ENCODE assay signal across 20 cellular contexts in genomic region chr10:24425151-24425550, GRCh38.
DNase-seq lines count a peak whose midpoint lies in the region; ATAC-seq, FAIRE-seq and TF ChIP-seq lines count a peak whose summit lies in the region.
"Had no signal": no experiment of that assay in that cellular context is flagged by ENCODE, and none has a peak within 500 bp of the region (broad histone marks: within the 10 kb centered on the region; RNA-seq: fewer than 3 reads in every experiment).

No MANE protein-coding gene starts in this region.

- H3K4me3 ChIP-seq in GM12878 = no peak overlapping the region
- no peak overlapping the region for H3K4me3 ChIP-seq in PC-9
- no peak overlapping the region for H3K4me3 ChIP-seq in trophoblast cell (ENCODE audit: low read depth, low read length)
- H3K4me3 ChIP-seq: SJSA1 had no signal

- peaks cover 8% of the 10 kb centered on the region for H3K27me3 Mint-ChIP-seq in stimulated activated naive CD8-positive, alpha-beta T cell treated with anti-CD3 and anti-CD28 coated beads, Interleukin-15, amount 100 ng/mL, for 72 hours
- H3K27me3 Mint-ChIP-seq: B cell had no signal

- no peak overlapping the region for H3K4me3 Mint-ChIP-seq in stimulated activated naive CD8-positive, alpha-beta T cell treated with anti-CD3 and anti-CD28 coated beads, Interleukin-15, amount 100 ng/mL, for 72 hours
- H3K4me3 Mint-ChIP-seq: B cell; CD4-positive, alpha-beta memory T cell had no signal

- peak; percentile 66 for FAIRE-seq in GM12878 (lab: Jason Lieb, UNC)

- H3K4me2 ChIP-seq in GM12878 (ENCODE audit: control insufficient read depth, insufficient read depth) = peak overlapping the region; percentile 31; the same call in 1 of the 2 replicates
- no peak overlapping the region for H3K4me2 ChIP-seq in PC-9
- no peak overlapping the region for H3K4me2 ChIP-seq in trophoblast cell (ENCODE audit: low read length)

- H3K27ac Mint-ChIP-seq in stimulated activated naive CD8-positive, alpha-beta T cell treated with anti-CD3 and anti-CD28 coated beads, Interleukin-15, amount 100 ng/mL, for 72 hours = no peak overlapping the region
- H3K27ac Mint-ChIP-seq: B cell; CD4-positive, alpha-beta memory T cell had no signal

- no peak overlapping the region for H3K14ac ChIP-seq in trophoblast cell (ENCODE audit: low read length)

- H3K9me3 ChIP-seq in GM12878 (replicated peaks; ENCODE audit: control insufficient read depth, insufficient read depth, low read length) = no peaks in the 10 kb centered on the region; the same call in 2 of the 3 replicates
- no peaks in the 10 kb centered on the region for H3K9me3 ChIP-seq in PC-9 (ENCODE audit: insufficient read depth, low read depth)
- H3K9me3 ChIP-seq in trophoblast cell (ENCODE audit: insufficient read depth, low read depth, low read length) = no peaks in the 10 kb centered on the region
- H3K9me3 ChIP-seq: SJSA1 had no signal

- H3F3A ChIP-seq in PC-9 (ENCODE audit: insufficient read depth, low read depth) = no peaks in the 10 kb centered on the region; the same call in 1 of the 2 replicates

- H3K79me1 ChIP-seq in trophoblast cell (ENCODE audit: low read length) = no peaks in the 10 kb centered on the region

- in situ Hi-C loops in GM12878 (cut with MboI) = no loop called here

- H4K20me1 ChIP-seq in GM12878 (ENCODE audit: control insufficient read depth, insufficient read depth) (no peaks in the 10 kb centered on the region), PC-9 (ENCODE audit: insufficient read depth) (no peaks in the 10 kb centered on the region)

- no peak overlapping the region for H4K91ac ChIP-seq in trophoblast cell (ENCODE audit: low read depth, low read length)

- no peak for DNase-seq in GM12878 (ENCODE audit: low read depth, low spot score)
- DNase-seq in PC-9 = no peak
- no peak for DNase-seq in stimulated activated naive CD8-positive, alpha-beta T cell treated with anti-CD3 and anti-CD28 coated beads, Interleukin-15, amount 100 ng/mL, for 72 hours
- DNase-seq in glomerular visceral epithelial cell (ENCODE audit: extremely low spot score) = no peak
- no peak for DNase-seq in trophoblast cell
- DNase-seq: ACHN; CD4-positive, alpha-beta memory T cell; DMS79; KBM-7; NCI-H1092; NCI-H226; NCI-H526; NK-92 treated with Interleukin-12 subunit alpha and Interleukin-12 subunit beta, amount 100 ng/mL, for 24 hours; T1000 had no signal

- H3K4me1 ChIP-seq in GM12878 (ENCODE audit: control insufficient read depth, insufficient read depth, low read length) (peaks cover 7% of the 10 kb centered on the region; the same call in 1 of the 2 replicates), PC-9 (replicated peaks; ENCODE audit: insufficient read depth) (peaks cover 19% of the 10 kb centered on the region), trophoblast cell (ENCODE audit: control insufficient read depth in 1 of 2, insufficient read depth in 2 of 2, low read length in 2 of 2) (peaks cover 5 to 6% of the 10 kb centered on the region in 2 experiments)

- H3K36me3 ChIP-seq in GM12878 (ENCODE audit: control insufficient read depth in 2 of 2, insufficient read depth in 2 of 2, low read length in 1 of 2) (no peaks in the 10 kb centered on the region), PC-9 (ENCODE audit: low read depth) (no peaks in the 10 kb centered on the region), trophoblast cell (ENCODE audit: control insufficient read depth in 1 of 2, insufficient read depth in 2 of 2, low read length in 2 of 2) (peaks cover 16 to 19% of the 10 kb centered on the region in 2 experiments)
- H3K36me3 ChIP-seq: SJSA1 had no signal

- 0% methylated on average over 1 of the region's 1 CpG for WGBS in GM12878 (ENCODE audit: insufficient coverage, insufficient replicate concordance, low lambda C conversion rate, missing lambda C conversion rate)
- WGBS in trophoblast cell (ENCODE audit: extremely low coverage, insufficient coverage, insufficient read length) = no CpG with 5 or more reads among the region's 1 CpG

- SMC1A ChIA-PET in GM12878 (lab: Charles Lee; ENCODE audit: uncharacterized antibody, unreplicated experiment) = no interaction called here

- no peak overlapping the region for H2BK5ac ChIP-seq in trophoblast cell (ENCODE audit: low read depth, low read length, poor library complexity)

- intact Hi-C loops in GM12878 (cut with micrococcal nuclease; ENCODE audit: unreplicated experiment) (no loop called here), PC-9 (cut with micrococcal nuclease; ENCODE audit: unreplicated experiment) (no loop called here)

- TF ChIP-seq POLR2A in GM12878 (IDR thresholded peaks at IDR 0.05; ENCODE audit: low read depth, low read length) = no peak

- H2AK5ac ChIP-seq in trophoblast cell (ENCODE audit: low read length) = no peak overlapping the region

- TF ChIP-seq CTCF in GM12878 (IDR thresholded peaks at IDR 0.05 in 2 of 3, conservative IDR thresholded peaks at IDR 0.05 in 1 of 3; ENCODE audit: control insufficient read depth in 2 of 3, extremely low read depth in 1 of 3, insufficient read depth in 1 of 3, low read depth in 3 of 3, low read length in 3 of 3) (no peak), PC-9 (conservative IDR thresholded peaks at IDR 0.05) (no peak)

- H3K18ac ChIP-seq in trophoblast cell (ENCODE audit: low read length) = no peak overlapping the region

- TF ChIP-seq EP300 in GM12878 (IDR thresholded peaks at IDR 0.05; ENCODE audit: borderline replicate concordance in 1 of 2, control insufficient read depth in 1 of 2, low read depth in 2 of 2, low read length in 2 of 2) = no peak

- no peak overlapping the region for H4K12ac ChIP-seq in trophoblast cell (ENCODE audit: low read depth, low read length)

- TF ChIP-seq RAD21 in GM12878 (IDR thresholded peaks at IDR 0.05; ENCODE audit: insufficient read depth, low read depth, low read length) = no peak

- H2BK12ac ChIP-seq in trophoblast cell (ENCODE audit: low read length) = no peak overlapping the region

- BruUV-seq in GM12878 (replicated peaks; lab: Mats Ljungman, UMichigan) (no TSS peak), PC-9 (replicated peaks; lab: Mats Ljungman, UMichigan) (no TSS peak)

- H3K79me2 ChIP-seq in GM12878 (ENCODE audit: control insufficient read depth, insufficient read depth, low read length) (no peaks in the 10 kb centered on the region), PC-9 (ENCODE audit: low read depth) (no peaks in the 10 kb centered on the region), trophoblast cell (ENCODE audit: control insufficient read depth, insufficient read depth, low read length, poor library complexity) (peaks cover 3% of the 10 kb centered on the region)

- no peak overlapping the region for H2BK120ac ChIP-seq in trophoblast cell (ENCODE audit: insufficient read depth, low read length, poor library complexity)

- RAD21 ChIA-PET in GM12878 (lab: Charles Lee; ENCODE audit: unreplicated experiment) = no interaction called here

- H3K27ac ChIP-seq in GM12878 (ENCODE audit: control insufficient read depth, insufficient read depth) (peak overlapping the region; percentile 15; the same call in 1 of the 2 replicates), PC-9 (no peak overlapping the region), trophoblast cell (ENCODE audit: low read depth, low read length) (no peak overlapping the region)
- H3K27ac ChIP-seq: SJSA1 had no signal

- CTCF ChIA-PET in GM12878 (lab: Yijun Ruan, JAX) (no interaction called here), PC-9 (lab: Charles Lee) (no interaction called here)

- H3K4me1 Mint-ChIP-seq in stimulated activated naive CD8-positive, alpha-beta T cell treated with anti-CD3 and anti-CD28 coated beads, Interleukin-15, amount 100 ng/mL, for 72 hours = no peaks in the 10 kb centered on the region
- H3K4me1 Mint-ChIP-seq: B cell; CD4-positive, alpha-beta memory T cell had no signal

- no peak overlapping the region for H3K9ac ChIP-seq in GM12878 (ENCODE audit: control insufficient read depth, insufficient read depth, low read length)
- no peak overlapping the region for H3K9ac ChIP-seq in trophoblast cell (ENCODE audit: low read length)

- peak; percentile 72 for ATAC-seq in GM18858 (IDR thresholded peaks at IDR 0.05; ENCODE audit: unreplicated experiment)
- peak; percentile 62 for ATAC-seq in GM21576 (IDR thresholded peaks at IDR 0.05; ENCODE audit: unreplicated experiment)
- ATAC-seq in HG03025 (IDR thresholded peaks at IDR 0.05; ENCODE audit: low FRiP score, unreplicated experiment) = peak; percentile 65
- ATAC-seq in GM12878 = peak; percentile 46; the same call in 2 of the 3 replicates
- ATAC-seq in stimulated activated naive CD8-positive, alpha-beta T cell treated with anti-CD3 and anti-CD28 coated beads, Interleukin-15, amount 100 ng/mL, for 72 hours = no peak
- ATAC-seq: HCT116 had no signal

- POLR2A ChIA-PET in GM12878 (lab: Charles Lee) (no interaction called here), PC-9 (lab: Charles Lee; ENCODE audit: unreplicated experiment) (no interaction called here)

- H3K9me3 Mint-ChIP-seq in stimulated activated naive CD8-positive, alpha-beta T cell treated with anti-CD3 and anti-CD28 coated beads, Interleukin-15, amount 100 ng/mL, for 72 hours = no peaks in the 10 kb centered on the region

- H2AFZ ChIP-seq in GM12878 (ENCODE audit: control insufficient read depth, low read depth, low read length) (no peak overlapping the region), PC-9 (no peak overlapping the region), trophoblast cell (ENCODE audit: insufficient read depth, low read length, poor library complexity) (no peak overlapping the region)

- no peak overlapping the region for H3K4ac ChIP-seq in trophoblast cell (ENCODE audit: low read depth, low read length)

- H3K23ac ChIP-seq in trophoblast cell (ENCODE audit: low read length) = no peak overlapping the region

- H4K8ac ChIP-seq in trophoblast cell (ENCODE audit: low read depth, low read length) = no peak overlapping the region

- no peaks in the 10 kb centered on the region for H3K9me2 ChIP-seq in PC-9 (ENCODE audit: insufficient read depth)

- H3K27me3 ChIP-seq in GM12878 (replicated peaks in 1 of 2; ENCODE audit: control insufficient read depth in 2 of 2, insufficient read depth in 2 of 2, low read length in 1 of 2) (no peaks in the 10 kb centered on the region), PC-9 (ENCODE audit: insufficient read depth, low read depth) (no peaks in the 10 kb centered on the region), trophoblast cell (ENCODE audit: insufficient read depth, low read length) (no peaks in the 10 kb centered on the region)
- H3K27me3 ChIP-seq: SJSA1 had no signal

TF ChIP-seq in GM12878, 131 proteins besides CTCF, POLR2A, EP300 and RAD21 (continues in another document):
- no peak for TF ChIP-seq NRF1 (conservative IDR thresholded peaks at IDR 0.05; ENCODE audit: low read depth, low read length)
- TF ChIP-seq CEBPB (IDR thresholded peaks at IDR 0.05; ENCODE audit: borderline replicate concordance in 1 of 2, low read depth in 2 of 2, low read length in 2 of 2) = no peak
- no peak for TF ChIP-seq KDM1A (IDR thresholded peaks at IDR 0.05; ENCODE audit: borderline replicate concordance)
- TF ChIP-seq MEF2A (IDR thresholded peaks at IDR 0.05; ENCODE audit: insufficient read depth, low read depth, low read length) = 0 out of 2 replicates have a peak, but pooled peaks have one; percentile 55
